8 cellular contexts compared by ENCODE assay signal in the genomic region with DNA sequence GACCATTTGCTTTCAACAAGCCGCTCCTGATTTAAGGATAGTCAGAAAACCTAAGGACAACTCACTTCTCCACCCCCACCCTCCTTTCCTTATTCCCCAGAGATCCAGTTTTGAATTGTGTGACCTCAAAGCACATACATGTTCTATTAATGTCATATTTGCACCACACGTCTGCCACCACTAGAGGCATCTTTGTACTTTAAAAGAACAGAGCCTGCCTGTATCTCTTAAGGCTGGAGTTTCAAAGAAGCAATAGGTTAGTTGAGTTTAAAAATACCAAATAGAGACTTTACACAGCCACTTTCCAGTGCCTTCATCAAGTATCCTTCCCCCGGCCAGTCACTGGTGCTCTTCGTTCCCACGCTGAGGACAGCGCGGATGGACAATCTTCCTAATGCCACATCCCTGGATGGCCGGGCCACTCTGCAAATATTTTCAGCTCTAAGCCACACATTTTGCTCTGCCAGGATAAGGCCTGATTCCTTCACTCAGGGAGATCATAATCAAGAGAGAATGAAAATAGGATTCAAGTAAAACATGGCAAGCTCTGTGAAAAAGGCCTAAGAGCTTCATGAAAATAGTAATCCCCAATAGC.
DNase-seq lines count a peak whose midpoint lies in the region; ATAC-seq and TF ChIP-seq lines count a peak whose summit lies in the region.

No MANE protein-coding gene starts in this region.

- H3K36me3 Mint-ChIP-seq in activated naive CD4-positive, alpha-beta T cell treated with anti-CD3 and anti-CD28 coated beads, Interleukin-2, amount 10 ng/mL, durations not matched to agents 7 days and 5 days = no peaks in the 10 kb centered on the region

- TF ChIP-seq CTCF in AG10803 (conservative IDR thresholded peaks at IDR 0.05; ENCODE audit: low read length) (peak; percentile 63), RWPE2 (IDR thresholded peaks at IDR 0.05; ENCODE audit: poor library complexity, severe bottlenecking) (peak; percentile 77), vagina (IDR thresholded peaks at IDR 0.05) (no peak)

- no peaks in the 10 kb centered on the region for H3K4me1 Mint-ChIP-seq in activated naive CD4-positive, alpha-beta T cell treated with anti-CD3 and anti-CD28 coated beads, Interleukin-2, amount 10 ng/mL, durations not matched to agents 7 days and 5 days

- H3K4me3 Mint-ChIP-seq in activated naive CD4-positive, alpha-beta T cell treated with anti-CD3 and anti-CD28 coated beads, Interleukin-2, amount 10 ng/mL, durations not matched to agents 7 days and 5 days = no peak overlapping the region

- ATAC-seq in GM18858 (IDR thresholded peaks at IDR 0.05; ENCODE audit: unreplicated experiment) (peak; percentile 68), HG03095 (IDR thresholded peaks at IDR 0.05; ENCODE audit: unreplicated experiment) (peak; percentile 73), RWPE2 (ENCODE audit: low read depth) (peak; percentile 59)

- H3K9me3 Mint-ChIP-seq in activated naive CD4-positive, alpha-beta T cell treated with anti-CD3 and anti-CD28 coated beads, Interleukin-2, amount 10 ng/mL, durations not matched to agents 7 days and 5 days = no peaks in the 10 kb centered on the region

- CTCF ChIA-PET in activated naive CD4-positive, alpha-beta T cell treated with anti-CD3 and anti-CD28 coated beads, Interleukin-2, amount 10 ng/mL, durations not matched to agents 7 days and 5 days (lab: Charles Lee) = no interaction called here

- no peak overlapping the region for H3K4me3 ChIP-seq in AG10803 (ENCODE audit: low read length)
- H3K4me3 ChIP-seq in RWPE2 (ENCODE audit: severe bottlenecking) = no peak overlapping the region
- H3K4me3 ChIP-seq in vagina = no peak overlapping the region

- no peak overlapping the region for H3K27ac ChIP-seq in RWPE2 (ENCODE audit: poor library complexity, severe bottlenecking)
- H3K27ac ChIP-seq in vagina = no peak overlapping the region

- H3K4me1 ChIP-seq in RWPE2 (ENCODE audit: insufficient read depth, poor library complexity, severe bottlenecking) (no peaks in the 10 kb centered on the region), vagina (no peaks in the 10 kb centered on the region)

- H3K36me3 ChIP-seq in RWPE2 (ENCODE audit: low read depth) (no peaks in the 10 kb centered on the region), vagina (no peaks in the 10 kb centered on the region)

- H3K27me3 Mint-ChIP-seq in activated naive CD4-positive, alpha-beta T cell treated with anti-CD3 and anti-CD28 coated beads, Interleukin-2, amount 10 ng/mL, durations not matched to agents 7 days and 5 days = no peaks in the 10 kb centered on the region

- DNase-seq in AG10803 (ENCODE audit: low read depth) (peak; percentile 15), RWPE2 (ENCODE audit: low spot score) (no peak), iris pigment epithelial cell (ENCODE audit: low read depth) (peak; percentile 32), vagina (ENCODE audit: extremely low spot score in 2 of 2) (no peak)
- DNase-seq in activated CD4-positive, alpha-beta T cell treated with anti-CD3 and anti-CD28 coated beads for 4 hours = no peak
- DNase-seq in activated naive CD4-positive, alpha-beta T cell treated with anti-CD3 and anti-CD28 coated beads, Interleukin-2, amount 10 ng/mL, durations not matched to agents 7 days and 5 days = no peak

- H3K27me3 ChIP-seq in RWPE2 (ENCODE audit: insufficient read depth, poor library complexity, severe bottlenecking) (no peaks in the 10 kb centered on the region), vagina (no peaks in the 10 kb centered on the region)

- TF ChIP-seq POLR2A in vagina (IDR thresholded peaks at IDR 0.05) = no peak

- intact Hi-C loops in vagina (cut with DNase I) = no loop called here

- no peak overlapping the region for H3K27ac Mint-ChIP-seq in activated naive CD4-positive, alpha-beta T cell treated with anti-CD3 and anti-CD28 coated beads, Interleukin-2, amount 10 ng/mL, durations not matched to agents 7 days and 5 days

- H3K9me3 ChIP-seq in RWPE2 (ENCODE audit: severe bottlenecking) (no peaks in the 10 kb centered on the region), vagina (no peaks in the 10 kb centered on the region)

Comparison
In these comparisons a context has a peak if more than half of its experiments do, and no peak if none do; other contexts are left out.
1. DNase-seq: peak in AG10803 (single experiment) and iris pigment epithelial cell (single experiment); none in RWPE2 (single experiment), vagina (0 of 2), activated CD4-positive, alpha-beta T cell treated with anti-CD3 and anti-CD28 coated beads for 4 hours (0 of 2) and activated naive CD4-positive, alpha-beta T cell treated with anti-CD3 and anti-CD28 coated beads, Interleukin-2, amount 10 ng/mL, durations not matched to agents 7 days and 5 days (single experiment).
2. CTCF ChIP-seq: peak in AG10803 (single experiment) and RWPE2 (single experiment); none in vagina (0 of 3).
3. Peak in every context shown above with its lines, with median percentiles within 50 percentile points of each other: ATAC-seq.